In the genomic region with DNA sequence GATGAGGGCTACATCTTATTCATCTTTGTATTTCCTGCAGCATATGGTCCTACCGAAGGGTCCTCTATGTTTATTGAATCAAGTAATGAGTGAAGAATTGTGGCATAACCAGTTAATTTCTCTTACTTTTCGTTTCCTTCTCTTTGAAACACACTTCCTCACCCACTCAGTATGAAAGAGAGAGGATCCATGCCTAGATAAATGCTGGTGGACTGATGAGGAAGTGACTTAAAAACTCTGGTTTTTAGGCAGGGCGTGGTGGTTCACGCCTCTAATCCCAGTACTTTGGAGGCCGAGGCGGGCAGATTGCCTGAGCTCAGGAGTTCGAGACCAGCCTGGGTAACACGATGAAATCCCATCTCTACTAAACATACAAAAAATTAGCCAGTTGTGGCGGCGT, we compare ENCODE assay signal across 1 cellular context.
TF ChIP-seq lines count a peak whose summit lies in the region.

No MANE protein-coding gene starts in this region.

TF ChIP-seq in H1, 55 proteins besides CTCF, POLR2A, EP300 and RAD21 (continued from another document):
- TF ChIP-seq CBX5 (IDR thresholded peaks at IDR 0.05; ENCODE audit: low read depth, low read length), result no peak
- TF ChIP-seq CHD2 (IDR thresholded peaks at IDR 0.05; ENCODE audit: low read length), result no peak
- no peak for TF ChIP-seq HDAC2 (IDR thresholded peaks at IDR 0.05; ENCODE audit: borderline replicate concordance in 1 of 2, low read depth in 2 of 2, low read length in 2 of 2)
- TF ChIP-seq KDM5A (IDR thresholded peaks at IDR 0.05; ENCODE audit: low read length), result no peak
- TF ChIP-seq BRCA1 (IDR thresholded peaks at IDR 0.05; ENCODE audit: low read depth, low read length), result no peak
